16 cellular contexts compared by ENCODE assay signal in the genomic region with DNA sequence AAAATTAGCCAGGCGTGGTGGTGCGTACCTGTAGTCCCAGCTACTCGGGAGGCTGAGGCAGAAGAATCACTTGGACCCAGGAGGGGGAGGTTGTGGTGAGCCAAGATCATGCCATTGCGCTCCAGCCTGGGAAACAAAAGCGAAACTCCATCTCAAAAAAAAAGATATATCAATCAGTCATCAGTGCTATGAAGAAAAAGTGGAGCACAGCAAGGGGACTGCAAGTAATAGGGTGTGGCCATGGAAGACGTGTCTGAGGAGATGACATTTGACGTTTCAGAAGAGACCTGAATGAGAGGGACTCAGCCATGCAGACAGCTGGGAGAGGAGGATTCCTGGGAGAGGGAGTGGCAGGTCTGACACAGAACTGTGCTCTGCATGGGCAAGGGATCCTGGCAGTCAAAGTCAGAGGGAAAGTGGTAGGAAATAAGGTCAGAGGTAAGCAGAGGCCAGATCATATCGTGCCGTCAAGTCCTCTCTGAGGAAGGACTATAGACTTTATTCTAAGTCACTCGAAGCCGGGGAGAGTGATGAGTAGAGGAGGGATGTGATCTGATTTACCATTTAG. TPM values are rescaled to one million over a fixed set of nuclear protein-coding genes. Genes with fewer than 3 reads are reported as not detected.
DNase-seq lines count a peak whose midpoint lies in the region; ATAC-seq and TF ChIP-seq lines count a peak whose summit lies in the region.
"Had no signal": no experiment of that assay in that cellular context is flagged by ENCODE, and none has a peak within 500 bp of the region (broad histone marks: within the 10 kb centered on the region; RNA-seq: fewer than 3 reads in every experiment).

No MANE protein-coding gene starts in this region.

- H3K4me3 ChIP-seq in BLaER1 (no peak overlapping the region), GM23338 (no peak overlapping the region), mucosa of rectum (ENCODE audit: low read length in 2 of 2) (peak overlapping the region in 1 of 2 donors; percentile 45)

- H3K4me2 ChIP-seq in BLaER1 (peak overlapping the region; percentile 37), GM23338 (no peak overlapping the region)

- no peak for DNase-seq in GM23338 (ENCODE audit: low spot score)
- no peak for DNase-seq in activated naive CD8-positive, alpha-beta T cell treated with anti-CD3 and anti-CD28 coated beads for 36 hours
- no peak for DNase-seq in HT-29 (ENCODE audit: low spot score)
- no peak for DNase-seq in mucosa of gallbladder (ENCODE audit: low spot score)
- DNase-seq in left lobe of liver (ENCODE audit: low spot score): no peak
- DNase-seq: GDM1, mesendoderm, NCI-H1436 treated with DMSO at 0.1 percent for 48 hours, NCI-H82, psoas muscle, SHP77 had no signal

- H3K27me3 ChIP-seq in BLaER1 (no peaks in the 10 kb centered on the region), GM23338 (ENCODE audit: insufficient read depth) (no peaks in the 10 kb centered on the region), mucosa of rectum (ENCODE audit: control insufficient read depth in 2 of 2, insufficient read depth in 2 of 2, low read length in 2 of 2) (no peaks in the 10 kb centered on the region)

- ATAC-seq in GM23338 (no peak), GM18520 (IDR thresholded peaks at IDR 0.05; ENCODE audit: unreplicated experiment) (no peak), left lobe of liver (no peak)
- ATAC-seq: HepG2 had no signal

- no peaks in the 10 kb centered on the region for H3F3A ChIP-seq in GM23338 (replicated peaks; ENCODE audit: low read depth)

- H3K4me3 Mint-ChIP-seq in GM23338: no peak overlapping the region
- H3K4me3 Mint-ChIP-seq in activated naive CD8-positive, alpha-beta T cell treated with anti-CD3 and anti-CD28 coated beads for 36 hours: peak overlapping the region; percentile 26

- H3K9me3 ChIP-seq in BLaER1 (no peaks in the 10 kb centered on the region), mucosa of rectum (ENCODE audit: control insufficient read depth in 2 of 2, low read length in 2 of 2) (no peaks in the 10 kb centered on the region)
- H3K9me3 ChIP-seq: psoas muscle had no signal

- H3K4me1 Mint-ChIP-seq in GM23338: peaks cover 9% of the 10 kb centered on the region
- peaks cover 44% of the 10 kb centered on the region for H3K4me1 Mint-ChIP-seq in activated naive CD8-positive, alpha-beta T cell treated with anti-CD3 and anti-CD28 coated beads for 36 hours

- H3K9ac ChIP-seq in BLaER1 (no peak overlapping the region), mucosa of rectum (ENCODE audit: low read depth in 1 of 2, low read length in 2 of 2) (no peak overlapping the region)

- H2AFZ ChIP-seq in GM23338: peak overlapping the region; percentile 18; the same call in 1 of the 2 replicates

- H3K27ac ChIP-seq in BLaER1: peak overlapping the region; percentile 52
- no peak overlapping the region for H3K27ac ChIP-seq in GM23338 (ENCODE audit: low read depth)
- H3K27ac ChIP-seq in mucosa of rectum (ENCODE audit: low read depth in 2 of 2, low read length in 2 of 2): peak overlapping the region; percentile 32 to 46

- H3K9me3 Mint-ChIP-seq in GM23338: no peaks in the 10 kb centered on the region
- H3K9me3 Mint-ChIP-seq in activated naive CD8-positive, alpha-beta T cell treated with anti-CD3 and anti-CD28 coated beads for 36 hours: peaks cover 3% of the 10 kb centered on the region

- no peaks in the 10 kb centered on the region for H3K36me3 Mint-ChIP-seq in GM23338 (ENCODE audit: low read depth)
- H3K36me3 Mint-ChIP-seq in activated naive CD8-positive, alpha-beta T cell treated with anti-CD3 and anti-CD28 coated beads for 36 hours: peaks cover 58% of the 10 kb centered on the region

- peaks cover 7% of the 10 kb centered on the region for H3K27me3 Mint-ChIP-seq in GM23338 (ENCODE audit: insufficient read depth, low read depth, poor library complexity)
- H3K27me3 Mint-ChIP-seq in activated naive CD8-positive, alpha-beta T cell treated with anti-CD3 and anti-CD28 coated beads for 36 hours: no peaks in the 10 kb centered on the region

- H3K4me1 ChIP-seq in BLaER1 (peaks cover 50% of the 10 kb centered on the region), GM23338 (ENCODE audit: insufficient read depth) (0 out of 2 replicates have a peak, but pooled peaks cover 5% of the 10 kb centered on the region), mucosa of rectum (ENCODE audit: control insufficient read depth in 2 of 2, insufficient read depth in 2 of 2, low read length in 2 of 2) (peaks cover 6 to 10% of the 10 kb centered on the region in 2 donors)

- 0 out of 2 replicates have a peak, but pooled peaks cover 14% of the 10 kb centered on the region for H3K9me2 ChIP-seq in GM23338 (ENCODE audit: insufficient read depth)

- H3K27ac Mint-ChIP-seq in GM23338: no peak overlapping the region
- H3K27ac Mint-ChIP-seq in activated naive CD8-positive, alpha-beta T cell treated with anti-CD3 and anti-CD28 coated beads for 36 hours: peak overlapping the region; percentile 82

- H4K20me1 ChIP-seq in BLaER1 (no peaks in the 10 kb centered on the region), GM23338 (replicated peaks; ENCODE audit: insufficient read depth) (no peaks in the 10 kb centered on the region)

- TF ChIP-seq CTCF in GM23338 (conservative IDR thresholded peaks at IDR 0.05; ENCODE audit: low read depth in 2 of 2): no peak

- H3K36me3 ChIP-seq in BLaER1: no peaks in the 10 kb centered on the region
- no peaks in the 10 kb centered on the region for H3K36me3 ChIP-seq in GM23338 (ENCODE audit: insufficient read depth)
- H3K36me3 ChIP-seq in mucosa of rectum (ENCODE audit: control insufficient read depth in 2 of 2, insufficient read depth in 2 of 2, low read length in 2 of 2): no peaks in the 10 kb centered on the region

- no peaks in the 10 kb centered on the region for H3K79me2 ChIP-seq in GM23338 (replicated peaks; ENCODE audit: insufficient read depth)

TF ChIP-seq in GM23338, 12 proteins besides CTCF, POLR2A, EP300 and RAD21 (continues in another document):
- no peak for TF ChIP-seq ZNF331 (CRISPR knock-in tag; IDR thresholded peaks at IDR 0.05; ENCODE audit: low read depth)
- TF ChIP-seq EZH2phosphoT487 (IDR thresholded peaks at IDR 0.05; ENCODE audit: unreplicated experiment): no peak
- TF ChIP-seq REST (IDR thresholded peaks at IDR 0.05; ENCODE audit: unreplicated experiment): no peak

RNA-seq across cellular contexts. Expression of gene LAX1, which starts 3.3 kb away (rescaled TPM):
- total RNA-seq in GM23338 (2014; rRNA removed; shearing (Covaris generic)): not detected in 2 replicates
- not detected in 2 replicates for polyA plus RNA-seq in GM23338 (2016; fragmentation: Nextera tagmentation; extraction: Ambion mirVana)
- total RNA-seq in activated naive CD8-positive, alpha-beta T cell treated with anti-CD3 and anti-CD28 coated beads for 36 hours: 10 to 100 TPM; 28.9 to 30.1 TPM
- total RNA-seq in HT-29 (2014; rRNA removed; shearing (Covaris generic)): not detected in 2 replicates
- total RNA-seq in mucosa of gallbladder: 1.9 TPM
- total RNA-seq in left lobe of liver: 0.25 TPM
- total RNA-seq: HepG2 had no signal
- polyA plus RNA-seq: BJ, HepG2 had no signal

RNA-seq across cellular contexts. Expression of gene ZBED6, which starts 27.2 kb away (rescaled TPM):
- total RNA-seq in GM23338 (2014; rRNA removed; shearing (Covaris generic)): 4.8 and 9.0 TPM in 2 replicates
- 1.9 and 2.5 TPM in 2 replicates for polyA plus RNA-seq in GM23338 (2016; fragmentation: Nextera tagmentation; extraction: Ambion mirVana)
- total RNA-seq in activated naive CD8-positive, alpha-beta T cell treated with anti-CD3 and anti-CD28 coated beads for 36 hours: 10 to 100 TPM; 11.5 to 12.5 TPM
- 7.6 and 8.3 TPM in 2 replicates for total RNA-seq in HT-29 (2014; rRNA removed; shearing (Covaris generic))
- total RNA-seq in mucosa of gallbladder (35.1 TPM), left lobe of liver (17.0 TPM)

RNA-seq across cellular contexts. Expression of gene ZC3H11A, which starts 27.2 kb away (rescaled TPM):
- total RNA-seq in GM23338 (2014; rRNA removed; shearing (Covaris generic)): 81.1 and 97.3 TPM in 2 replicates
- 25.8 and 28.2 TPM in 2 replicates for polyA plus RNA-seq in GM23338 (2016; fragmentation: Nextera tagmentation; extraction: Ambion mirVana)
- total RNA-seq in activated naive CD8-positive, alpha-beta T cell treated with anti-CD3 and anti-CD28 coated beads for 36 hours: 10 to 100 TPM; 93.3 to 96.0 TPM
- total RNA-seq in HT-29 (2014; rRNA removed; shearing (Covaris generic)): 47.9 and 55.5 TPM in 2 replicates
- 70.1 TPM for total RNA-seq in mucosa of gallbladder
- 23.7 TPM for total RNA-seq in left lobe of liver

Comparison
In these comparisons a context has a peak if more than half of its experiments do, and no peak if none do; other contexts are left out.
1. RNA of gene LAX1, which starts 3.3 kb away (total RNA-seq): 28.9 to 30.1 TPM in activated naive CD8-positive, alpha-beta T cell treated with anti-CD3 and anti-CD28 coated beads for 36 hours; 1.9 TPM in mucosa of gallbladder (single experiment), 0.25 TPM in left lobe of liver (single experiment), not detected in GM23338 and not detected in HT-29; every median in the first group is over 10 times any median in the second.